In genomic region chr3:171847133-171847532, GRCh38 we compare ENCODE assay signal across 1 cellular context.
TF ChIP-seq lines count a peak whose summit lies in the region.

No MANE protein-coding gene starts in this region.

TF ChIP-seq in HepG2, 621 proteins besides CTCF, POLR2A, EP300 and RAD21:
- no peak for TF ChIP-seq ZNF318 (CRISPR knock-in tag; IDR thresholded peaks at IDR 0.05)
- 0 out of 2 replicates have a peak, but pooled peaks have one; percentile 22 for TF ChIP-seq ZFP36L1 (CRISPR knock-in tag; IDR thresholded peaks at IDR 0.05)
- TF ChIP-seq IKZF5 (CRISPR knock-in tag; IDR thresholded peaks at IDR 0.05): no peak
- no peak for TF ChIP-seq PRDM15 (CRISPR knock-in tag; IDR thresholded peaks at IDR 0.05)
- TF ChIP-seq PPARG (CRISPR knock-in tag; conservative IDR thresholded peaks at IDR 0.05): 0 out of 2 replicates have a peak, but pooled peaks have one; percentile 11
- TF ChIP-seq SNAPC2 (CRISPR knock-in tag; IDR thresholded peaks at IDR 0.05): no peak
- no peak for TF ChIP-seq HNRNPL (IDR thresholded peaks at IDR 0.05; ENCODE audit: low read depth, low read length)
- TF ChIP-seq ZBTB38 (CRISPR knock-in tag; IDR thresholded peaks at IDR 0.05): peak; percentile 56; the same call in 1 of the 2 replicates
- TF ChIP-seq ZNF781 (CRISPR knock-in tag; IDR thresholded peaks at IDR 0.05; ENCODE audit: borderline replicate concordance, not compliant biosample characterization): no peak
